Comparison of ENCODE assay signal across 27 cellular contexts in genomic region chr3:32855350-32855953, GRCh38. TPM values are rescaled to one million over a fixed set of nuclear protein-coding genes. Genes with fewer than 3 reads are reported as not detected.
DNase-seq lines count a peak whose midpoint lies in the region; ATAC-seq, FAIRE-seq and TF ChIP-seq lines count a peak whose summit lies in the region.
"Had no signal": no experiment of that assay in that cellular context is flagged by ENCODE, and none has a peak within 500 bp of the region (broad histone marks: within the 10 kb centered on the region; RNA-seq: fewer than 3 reads in every experiment).

No MANE protein-coding gene starts in this region.

- H3K4ac ChIP-seq in H1 (replicated peaks; ENCODE audit: insufficient read length, low read depth, low read length) = no peak overlapping the region

- POLR2A ChIA-PET in H1 (lab: Charles Lee; ENCODE audit: partially characterized antibody) = interaction anchor here (0.9 to 6.7 kb wide), 5 partner anchors 10 to 39 kb away, joined by 3 to 104 read pairs (median 4); no protein-coding TSS in a partner anchor

- H3K23me2 ChIP-seq in H1 (ENCODE audit: low read depth, low read length) = no peaks in the 10 kb centered on the region

- H3K18ac ChIP-seq in H1 (ENCODE audit: extremely low read depth, low read length) = no peak overlapping the region

- peaks cover 87 to 99% of the 10 kb centered on the region in 2 experiments for H3K79me2 ChIP-seq in H1 (ENCODE audit: control insufficient read depth in 1 of 2, insufficient read depth in 2 of 2, low read length in 2 of 2)

- no peak overlapping the region for H3K56ac ChIP-seq in H1 (replicated peaks; ENCODE audit: insufficient read length, low read depth, low read length)

- peaks cover 62 to 78% of the 10 kb centered on the region in 2 experiments for H4K20me1 ChIP-seq in H1 (replicated peaks in 1 of 2; ENCODE audit: control insufficient read depth in 1 of 2, insufficient read depth in 2 of 2, low read length in 2 of 2)

- H3K9me3 ChIP-seq in cardiac muscle cell (ENCODE audit: low read depth) (no peaks in the 10 kb centered on the region), right cardiac atrium (ENCODE audit: control insufficient read depth, low read length) (no peaks in the 10 kb centered on the region), H1 (ENCODE audit: insufficient read depth in 2 of 2, low read depth in 1 of 2, low read length in 1 of 2) (no peaks in the 10 kb centered on the region)
- H3K9me3 ChIP-seq: BE2C had no signal

- H3K36me3 ChIP-seq in cardiac muscle cell (no peaks in the 10 kb centered on the region), H1 (ENCODE audit: control insufficient read depth in 2 of 4, insufficient read depth in 4 of 4, low read length in 3 of 4) (peaks cover 0 to 33% (median 2%) of the 10 kb centered on the region in 4 experiments; a peak in 4 of 8 replicates)
- H3K36me3 ChIP-seq: BE2C had no signal

- H3K9me3 Mint-ChIP-seq in nephron progenitor cell = peaks cover 5% of the 10 kb centered on the region
- H3K9me3 Mint-ChIP-seq in chondrocyte (ENCODE audit: low read depth) = no peaks in the 10 kb centered on the region
- no peaks in the 10 kb centered on the region for H3K9me3 Mint-ChIP-seq in activated T-helper 1 cell treated with anti-CD3 and anti-CD28 coated beads, Interleukin-12 subunit alpha, Interleukin-12 subunit beta, Interleukin-2, Interleukin-4 antibody, amounts not matched to agents 30 ng/mL and 10 ng/mL and 1 ng/mL, durations not matched to agents 14 hours and 24 hours and 36 hours
- H3K9me3 Mint-ChIP-seq: CD8-positive, alpha-beta memory T cell; IgD-negative memory B cell had no signal

- H4K91ac ChIP-seq in H1 (replicated peaks; ENCODE audit: insufficient read length, low read length) = no peak overlapping the region

- H4K8ac ChIP-seq in H1 (ENCODE audit: extremely low read depth, insufficient read depth, low read length) = no peak overlapping the region

- no peak overlapping the region for H3K9ac ChIP-seq in H1 (replicated peaks in 1 of 4; ENCODE audit: extremely low read depth in 1 of 4, low read depth in 3 of 4, low read length in 3 of 4)
- H3K9ac ChIP-seq: KMS-11 had no signal

- no peak overlapping the region for H2BK5ac ChIP-seq in H1 (ENCODE audit: low read depth, low read length)

- peaks cover 3% of the 10 kb centered on the region for H3K27me3 Mint-ChIP-seq in nephron progenitor cell (ENCODE audit: low read depth, poor library complexity)
- no peaks in the 10 kb centered on the region for H3K27me3 Mint-ChIP-seq in chondrocyte (ENCODE audit: low read depth)
- H3K27me3 Mint-ChIP-seq in activated T-helper 1 cell treated with anti-CD3 and anti-CD28 coated beads, Interleukin-12 subunit alpha, Interleukin-12 subunit beta, Interleukin-2, Interleukin-4 antibody, amounts not matched to agents 30 ng/mL and 10 ng/mL and 1 ng/mL, durations not matched to agents 14 hours and 24 hours and 36 hours (ENCODE audit: insufficient read depth) = peaks cover 22% of the 10 kb centered on the region

- no peak overlapping the region for H2AK5ac ChIP-seq in H1 (ENCODE audit: low read depth, low read length)

- no peak overlapping the region for H2BK15ac ChIP-seq in H1 (ENCODE audit: low read length)

- no peak for TF ChIP-seq CTCF in cardiac muscle cell (IDR thresholded peaks at IDR 0.05; ENCODE audit: low read depth, low read length)
- TF ChIP-seq CTCF in H1 (IDR thresholded peaks at IDR 0.05; ENCODE audit: control extremely low read depth in 1 of 3, insufficient read depth in 1 of 3, low read depth in 1 of 3, low read length in 3 of 3) = no peak
- TF ChIP-seq CTCF in nephron progenitor cell (IDR thresholded peaks at IDR 0.05) = no peak
- TF ChIP-seq CTCF in chondrocyte (IDR thresholded peaks at IDR 0.05) = no peak

- H3K4me1 Mint-ChIP-seq in nephron progenitor cell (peaks cover 86% of the 10 kb centered on the region), chondrocyte (ENCODE audit: low read depth) (peaks cover 9% of the 10 kb centered on the region)
- H3K4me1 Mint-ChIP-seq in activated T-helper 1 cell treated with anti-CD3 and anti-CD28 coated beads, Interleukin-12 subunit alpha, Interleukin-12 subunit beta, Interleukin-2, Interleukin-4 antibody, amounts not matched to agents 30 ng/mL and 10 ng/mL and 1 ng/mL, durations not matched to agents 14 hours and 24 hours and 36 hours (ENCODE audit: low read depth) = no peaks in the 10 kb centered on the region
- H3K4me1 Mint-ChIP-seq: CD8-positive, alpha-beta memory T cell; IgD-negative memory B cell had no signal

- 72% methylated on average over 3 of the region's 3 CpGs for WGBS in right cardiac atrium
- 71% methylated on average over 3 of the region's 3 CpGs; no CpG with 5 or more reads in 1 of the 2 experiments for WGBS in H1 (ENCODE audit: extremely low coverage in 1 of 2, insufficient coverage in 1 of 2, insufficient read length in 1 of 2, insufficient replicate concordance in 2 of 2, low coverage in 1 of 2, low lambda C conversion rate in 2 of 2, missing lambda C conversion rate in 1 of 2), 2 experiments

- intact Hi-C loops in right cardiac atrium (cut with DNase I) = no loop called here
- intact Hi-C loops in activated T-helper 1 cell treated with anti-CD3 and anti-CD28 coated beads, Interleukin-12 subunit alpha, Interleukin-12 subunit beta, Interleukin-2, Interleukin-4 antibody, amounts not matched to agents 30 ng/mL and 10 ng/mL and 1 ng/mL, durations not matched to agents 14 hours and 24 hours and 36 hours (cut with micrococcal nuclease) = no loop called here

- no peak overlapping the region for H2BK120ac ChIP-seq in H1 (replicated peaks; ENCODE audit: low read depth, low read length)

- CTCF ChIA-PET in H1 (lab: Charles Lee; ENCODE audit: partially characterized antibody) = interaction anchor here (0.9 to 1.1 kb wide), 3 partner anchors 10 to 35 kb away, joined by 3 read pairs; no protein-coding TSS in a partner anchor

- H4K5ac ChIP-seq in H1 (ENCODE audit: insufficient read length, low read depth, low read length) = no peak overlapping the region

- no peak overlapping the region for H3K14ac ChIP-seq in H1 (ENCODE audit: insufficient read length)

- H3K4me3 ChIP-seq in cardiac muscle cell = no peak overlapping the region
- H3K4me3 ChIP-seq in right cardiac atrium (ENCODE audit: low read length) = no peak overlapping the region
- H3K4me3 ChIP-seq in H1 (ENCODE audit: extremely low read depth in 1 of 4, insufficient read depth in 2 of 4, low read depth in 3 of 4, low read length in 4 of 4) = no peak overlapping the region

- H3K4me1 ChIP-seq in cardiac muscle cell (ENCODE audit: low read depth) = peaks cover 43% of the 10 kb centered on the region
- no peaks in the 10 kb centered on the region for H3K4me1 ChIP-seq in right cardiac atrium (ENCODE audit: control insufficient read depth, insufficient read depth, low read length)
- peaks cover 32 to 60% (median 44%) of the 10 kb centered on the region in 4 experiments for H3K4me1 ChIP-seq in H1 (replicated peaks in 1 of 4; ENCODE audit: control insufficient read depth in 3 of 4, insufficient read depth in 4 of 4, low read length in 3 of 4)
- H3K4me1 ChIP-seq: BE2C had no signal

- peaks cover 6% of the 10 kb centered on the region for H3K79me1 ChIP-seq in H1 (ENCODE audit: low read depth, low read length)

- DNase-seq in cardiac muscle cell (ENCODE audit: low read depth in 1 of 2, low spot score in 1 of 2) (no peak), right cardiac atrium (no peak), H1 (ENCODE audit: low read depth in 1 of 2, low spot score in 2 of 2) (no peak), nephron progenitor cell (no peak), RCC 7860 (ENCODE audit: low spot score) (no peak), chondrocyte (ENCODE audit: low spot score) (no peak)
- DNase-seq in activated T-helper 1 cell treated with anti-CD3 and anti-CD28 coated beads, Interleukin-12 subunit alpha, Interleukin-12 subunit beta, Interleukin-2, Interleukin-4 antibody, amounts not matched to agents 30 ng/mL and 10 ng/mL and 1 ng/mL, durations not matched to agents 14 hours and 24 hours and 36 hours (ENCODE audit: low spot score) = no peak
- DNase-seq: 8988T; ACHN; BE2C; Calu3; CD8-positive, alpha-beta memory T cell; DMS79 treated with DMSO at 0.1 percent for 48 hours; H7; MM.1S; NCI-H1048; NCI-H1417; NCI-H1694; NCI-H2029 treated with DMSO at 0.1 percent for 48 hours; NCI-H69; SHP77 treated with DMSO at 0.1 percent for 48 hours had no signal

- H3K36me3 Mint-ChIP-seq in nephron progenitor cell (ENCODE audit: low read depth) (peaks cover 58% of the 10 kb centered on the region), chondrocyte (ENCODE audit: low read depth) (no peaks in the 10 kb centered on the region)
- H3K36me3 Mint-ChIP-seq in activated T-helper 1 cell treated with anti-CD3 and anti-CD28 coated beads, Interleukin-12 subunit alpha, Interleukin-12 subunit beta, Interleukin-2, Interleukin-4 antibody, amounts not matched to agents 30 ng/mL and 10 ng/mL and 1 ng/mL, durations not matched to agents 14 hours and 24 hours and 36 hours (ENCODE audit: low read depth) = no peaks in the 10 kb centered on the region
- H3K36me3 Mint-ChIP-seq: CD14-positive monocyte; CD8-positive, alpha-beta memory T cell; IgD-negative memory B cell had no signal

- no peak; a peak in 1 of 3 replicates for TF ChIP-seq POLR2A in H1 (IDR thresholded peaks at IDR 0.05; ENCODE audit: control extremely low read depth in 1 of 2, low read depth in 2 of 2, low read length in 2 of 2)

- TF ChIP-seq EP300 in H1 (IDR thresholded peaks at IDR 0.05; ENCODE audit: borderline replicate concordance in 1 of 2, low read depth in 2 of 2, low read length in 2 of 2) = no peak

- H2BK12ac ChIP-seq in H1 (ENCODE audit: low read depth, low read length) = no peak overlapping the region

- no peak overlapping the region for H3K23ac ChIP-seq in H1 (ENCODE audit: insufficient read length)

- H2AFZ ChIP-seq in H1 (ENCODE audit: low read length) = no peak overlapping the region

- peak overlapping the region; percentile 96 for H3K27ac Mint-ChIP-seq in nephron progenitor cell
- no peak overlapping the region for H3K27ac Mint-ChIP-seq in chondrocyte (ENCODE audit: unreplicated experiment)
- no peak overlapping the region for H3K27ac Mint-ChIP-seq in activated T-helper 1 cell treated with anti-CD3 and anti-CD28 coated beads, Interleukin-12 subunit alpha, Interleukin-12 subunit beta, Interleukin-2, Interleukin-4 antibody, amounts not matched to agents 30 ng/mL and 10 ng/mL and 1 ng/mL, durations not matched to agents 14 hours and 24 hours and 36 hours
- H3K27ac Mint-ChIP-seq: CD8-positive, alpha-beta memory T cell; IgD-negative memory B cell had no signal

- H3K4me2 ChIP-seq in H1 (ENCODE audit: insufficient read depth in 1 of 2, low read depth in 2 of 2, low read length in 2 of 2) = peak overlapping the region in 1 of 2 experiments; percentile 31; a peak in 2 of 4 replicates
- H3K4me2 ChIP-seq: KMS-11 had no signal

- no peak for FAIRE-seq in H1 (lab: Jason Lieb, UNC)
- FAIRE-seq in RCC 7860 (lab: Jason Lieb, UNC) = no peak
- FAIRE-seq: GM12892 had no signal

- H3K27ac ChIP-seq in cardiac muscle cell = peak overlapping the region; percentile 9
- H3K27ac ChIP-seq in right cardiac atrium (ENCODE audit: low read length) = no peak overlapping the region
- no peak overlapping the region for H3K27ac ChIP-seq in H1 (ENCODE audit: low read depth, low read length)
- H3K27ac ChIP-seq: KMS-11 had no signal

- H3K4me3 Mint-ChIP-seq in nephron progenitor cell = no peak overlapping the region
- H3K4me3 Mint-ChIP-seq in chondrocyte (ENCODE audit: unreplicated experiment) = no peak overlapping the region
- H3K4me3 Mint-ChIP-seq in activated T-helper 1 cell treated with anti-CD3 and anti-CD28 coated beads, Interleukin-12 subunit alpha, Interleukin-12 subunit beta, Interleukin-2, Interleukin-4 antibody, amounts not matched to agents 30 ng/mL and 10 ng/mL and 1 ng/mL, durations not matched to agents 14 hours and 24 hours and 36 hours = no peak overlapping the region
- H3K4me3 Mint-ChIP-seq: CD14-positive monocyte; CD8-positive, alpha-beta memory T cell; IgD-negative memory B cell had no signal

- TF ChIP-seq RAD21 in H1 (IDR thresholded peaks at IDR 0.05 in 1 of 2, conservative IDR thresholded peaks at IDR 0.05 in 1 of 2; ENCODE audit: low read depth in 2 of 2, low read length in 2 of 2) = no peak

- H3K27me3 ChIP-seq in cardiac muscle cell (no peaks in the 10 kb centered on the region), right cardiac atrium (ENCODE audit: control insufficient read depth, insufficient read depth) (no peaks in the 10 kb centered on the region), H1 (replicated peaks in 1 of 4; ENCODE audit: control insufficient read depth in 3 of 4, extremely low read depth in 1 of 4, insufficient read depth in 3 of 4, low read length in 3 of 4) (no peaks in the 10 kb centered on the region; a peak in 1 of 7 replicates)
- H3K27me3 ChIP-seq: BE2C had no signal

- ATAC-seq in right cardiac atrium (no peak), HG02973 (IDR thresholded peaks at IDR 0.05; ENCODE audit: unreplicated experiment) (no peak)

- H2BK20ac ChIP-seq in H1 (ENCODE audit: low read length) = no peak overlapping the region

RNA-seq across cellular contexts. Expression of gene TRIM71, which starts 37.7 kb away (rescaled TPM):
- 13.9 and 21.8 TPM in 2 replicates for total RNA-seq in cardiac muscle cell
- polyA plus RNA-seq in cardiac muscle cell = 3.3 and 6.8 TPM in 2 replicates
- total RNA-seq in right cardiac atrium = not detected
- not detected for polyA plus RNA-seq in right cardiac atrium
- total RNA-seq in H1 (2021; fragmentation: NEBNext Ultra II Directional; extraction: Animal tissue kit (Norgen Biotek cat#: 25700)) = 293 and 296 TPM in 2 replicates
- polyA plus RNA-seq in H1 (2011; rRNA removed) = 53.7 and 69.5 TPM in 2 replicates
- polyA plus RNA-seq in H1 (2011; cell fraction: cytosol; rRNA removed) = 68.9 TPM
- polyA plus RNA-seq in H1 (2011; cell fraction: nucleus; rRNA removed) = 102 TPM
- polyA plus RNA-seq in H1 (2012, experiment 1 of 2) = 85.2 to 149 TPM (median 103 TPM) in 4 replicates
- polyA plus RNA-seq in H1 (2012, experiment 2 of 2) = 12.6 TPM
- 97.8 TPM for polyA plus RNA-seq in H1 (2013, experiment 1 of 2)
- 89.4 TPM for polyA plus RNA-seq in H1 (2013, experiment 2 of 2)
- polyA minus RNA-seq in H1 (2011; rRNA and poly(A)+ RNA removed) = 269 and 275 TPM in 2 replicates
- 280 TPM for polyA minus RNA-seq in H1 (2011; cell fraction: cytosol; rRNA and poly(A)+ RNA removed)
- polyA minus RNA-seq in H1 (2011; cell fraction: nucleus; rRNA and poly(A)+ RNA removed) = 319 TPM
- total RNA-seq in chondrocyte = 0.05 to 0.17 TPM (median 0.08 TPM) in 3 replicates
- total RNA-seq in activated T-helper 1 cell treated with anti-CD3 and anti-CD28 coated beads, Interleukin-12 subunit alpha, Interleukin-12 subunit beta, Interleukin-2, Interleukin-4 antibody, amounts not matched to agents 30 ng/mL and 10 ng/mL and 1 ng/mL, durations not matched to agents 14 hours and 24 hours and 36 hours = 0.08 TPM in 1 of 2 replicates, not detected in the other
- total RNA-seq: Calu3, NCI-H460 had no signal
- polyA plus RNA-seq: CD8-positive, alpha-beta memory T cell; IgD-negative memory B cell had no signal

Comparison
In these comparisons a context has a peak if more than half of its experiments do, and no peak if none do; other contexts are left out.
1. RNA of gene TRIM71, which starts 37.7 kb away (total RNA-seq): 293 to 296 TPM in H1 and 13.9 to 21.8 TPM in cardiac muscle cell; 0.08 TPM in activated T-helper 1 cell treated with anti-CD3 and anti-CD28 coated beads, Interleukin-12 subunit alpha, Interleukin-12 subunit beta, Interleukin-2, Interleukin-4 antibody, amounts not matched to agents 30 ng/mL and 10 ng/mL and 1 ng/mL, durations not matched to agents 14 hours and 24 hours and 36 hours, 0.05 to 0.17 TPM in chondrocyte and not detected in right cardiac atrium; every median in the first group is over 10 times any median in the second.